Comparison of ENCODE assay signal across 1 cellular context in genomic region chr11:119376197-119376847, GRCh38.
TF ChIP-seq lines count a peak whose summit lies in the region.

No MANE protein-coding gene starts in this region.

TF ChIP-seq in HepG2, 621 proteins besides CTCF, POLR2A, EP300 and RAD21 (continued from another document and continues in another):
- TF ChIP-seq ZNF7 (CRISPR knock-in tag; IDR thresholded peaks at IDR 0.05), result no peak
- TF ChIP-seq FOXA1 (IDR thresholded peaks at IDR 0.05), result no peak
- peak; percentile 91 for TF ChIP-seq FOXA1 (CRISPR knock-in tag; IDR thresholded peaks at IDR 0.05)
- no peak for TF ChIP-seq SP1 (IDR thresholded peaks at IDR 0.05)
- TF ChIP-seq SP1 (CRISPR knock-in tag; IDR thresholded peaks at IDR 0.05), result peak; percentile 26; the same call in 1 of the 2 replicates
- TF ChIP-seq NR2F6 (IDR thresholded peaks at IDR 0.05), result peak; percentile 8; the same call in 1 of the 2 replicates
- TF ChIP-seq NR2F6 (CRISPR knock-in tag; IDR thresholded peaks at IDR 0.05), result peak; percentile 8; the same call in 1 of the 2 replicates
- TF ChIP-seq ZNF501 (CRISPR knock-in tag; IDR thresholded peaks at IDR 0.05), result no peak
- TF ChIP-seq, protein P1, sequence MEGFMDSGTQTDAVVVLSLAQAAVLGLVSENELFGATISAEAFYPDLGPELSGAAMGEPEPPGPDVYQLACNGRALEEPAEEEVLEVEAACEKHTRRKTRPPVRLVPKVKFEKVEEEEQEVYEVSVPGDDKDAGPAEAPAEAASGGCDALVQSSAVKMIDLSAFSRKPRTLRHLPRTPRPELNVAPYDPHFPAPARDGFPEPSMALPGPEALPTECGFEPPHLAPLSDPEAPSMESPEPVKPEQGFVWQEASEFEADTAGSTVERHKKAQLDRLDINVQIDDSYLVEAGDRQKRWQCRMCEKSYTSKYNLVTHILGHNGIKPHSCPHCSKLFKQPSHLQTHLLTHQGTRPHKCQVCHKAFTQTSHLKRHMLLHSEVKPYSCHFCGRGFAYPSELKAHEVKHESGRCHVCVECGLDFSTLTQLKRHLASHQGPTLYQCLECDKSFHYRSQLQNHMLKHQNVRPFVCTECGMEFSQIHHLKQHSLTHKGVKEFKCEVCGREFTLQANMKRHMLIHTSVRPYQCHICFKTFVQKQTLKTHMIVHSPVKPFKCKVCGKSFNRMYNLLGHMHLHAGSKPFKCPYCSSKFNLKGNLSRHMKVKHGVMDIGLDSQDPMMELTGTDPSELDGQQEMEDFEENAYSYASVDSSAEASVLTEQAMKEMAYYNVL (CRISPR knock-in tag; IDR thresholded peaks at IDR 0.05; ENCODE audit: borderline replicate concordance), result no peak
- TF ChIP-seq NR2F2 (IDR thresholded peaks at IDR 0.05; ENCODE audit: borderline replicate concordance, low read depth), result no peak
- peak; percentile 78 for TF ChIP-seq RXRA (CRISPR knock-in tag; IDR thresholded peaks at IDR 0.05)
- TF ChIP-seq FOXA3 (CRISPR knock-in tag; IDR thresholded peaks at IDR 0.05), result peak; percentile 82
- TF ChIP-seq ZNF557 (CRISPR knock-in tag; IDR thresholded peaks at IDR 0.05), result no peak
- no peak for TF ChIP-seq JUN (CRISPR knock-in tag; IDR thresholded peaks at IDR 0.05)
- no peak for TF ChIP-seq ZC3H13 (CRISPR knock-in tag; IDR thresholded peaks at IDR 0.05)
- no peak for TF ChIP-seq ZNF558 (CRISPR knock-in tag; IDR thresholded peaks at IDR 0.05; ENCODE audit: borderline replicate concordance)
- 0 out of 2 replicates have a peak, but pooled peaks have one; percentile 27 for TF ChIP-seq ESRRA (CRISPR knock-in tag; IDR thresholded peaks at IDR 0.05; ENCODE audit: low read depth)
- no peak for TF ChIP-seq ZNF577 (CRISPR knock-in tag; IDR thresholded peaks at IDR 0.05; ENCODE audit: borderline replicate concordance, low read depth)
- TF ChIP-seq TCF7 (IDR thresholded peaks at IDR 0.05; ENCODE audit: low read depth), result no peak
- TF ChIP-seq ZNF629 (CRISPR knock-in tag; conservative IDR thresholded peaks at IDR 0.05), result no peak
- TF ChIP-seq, protein P2, sequence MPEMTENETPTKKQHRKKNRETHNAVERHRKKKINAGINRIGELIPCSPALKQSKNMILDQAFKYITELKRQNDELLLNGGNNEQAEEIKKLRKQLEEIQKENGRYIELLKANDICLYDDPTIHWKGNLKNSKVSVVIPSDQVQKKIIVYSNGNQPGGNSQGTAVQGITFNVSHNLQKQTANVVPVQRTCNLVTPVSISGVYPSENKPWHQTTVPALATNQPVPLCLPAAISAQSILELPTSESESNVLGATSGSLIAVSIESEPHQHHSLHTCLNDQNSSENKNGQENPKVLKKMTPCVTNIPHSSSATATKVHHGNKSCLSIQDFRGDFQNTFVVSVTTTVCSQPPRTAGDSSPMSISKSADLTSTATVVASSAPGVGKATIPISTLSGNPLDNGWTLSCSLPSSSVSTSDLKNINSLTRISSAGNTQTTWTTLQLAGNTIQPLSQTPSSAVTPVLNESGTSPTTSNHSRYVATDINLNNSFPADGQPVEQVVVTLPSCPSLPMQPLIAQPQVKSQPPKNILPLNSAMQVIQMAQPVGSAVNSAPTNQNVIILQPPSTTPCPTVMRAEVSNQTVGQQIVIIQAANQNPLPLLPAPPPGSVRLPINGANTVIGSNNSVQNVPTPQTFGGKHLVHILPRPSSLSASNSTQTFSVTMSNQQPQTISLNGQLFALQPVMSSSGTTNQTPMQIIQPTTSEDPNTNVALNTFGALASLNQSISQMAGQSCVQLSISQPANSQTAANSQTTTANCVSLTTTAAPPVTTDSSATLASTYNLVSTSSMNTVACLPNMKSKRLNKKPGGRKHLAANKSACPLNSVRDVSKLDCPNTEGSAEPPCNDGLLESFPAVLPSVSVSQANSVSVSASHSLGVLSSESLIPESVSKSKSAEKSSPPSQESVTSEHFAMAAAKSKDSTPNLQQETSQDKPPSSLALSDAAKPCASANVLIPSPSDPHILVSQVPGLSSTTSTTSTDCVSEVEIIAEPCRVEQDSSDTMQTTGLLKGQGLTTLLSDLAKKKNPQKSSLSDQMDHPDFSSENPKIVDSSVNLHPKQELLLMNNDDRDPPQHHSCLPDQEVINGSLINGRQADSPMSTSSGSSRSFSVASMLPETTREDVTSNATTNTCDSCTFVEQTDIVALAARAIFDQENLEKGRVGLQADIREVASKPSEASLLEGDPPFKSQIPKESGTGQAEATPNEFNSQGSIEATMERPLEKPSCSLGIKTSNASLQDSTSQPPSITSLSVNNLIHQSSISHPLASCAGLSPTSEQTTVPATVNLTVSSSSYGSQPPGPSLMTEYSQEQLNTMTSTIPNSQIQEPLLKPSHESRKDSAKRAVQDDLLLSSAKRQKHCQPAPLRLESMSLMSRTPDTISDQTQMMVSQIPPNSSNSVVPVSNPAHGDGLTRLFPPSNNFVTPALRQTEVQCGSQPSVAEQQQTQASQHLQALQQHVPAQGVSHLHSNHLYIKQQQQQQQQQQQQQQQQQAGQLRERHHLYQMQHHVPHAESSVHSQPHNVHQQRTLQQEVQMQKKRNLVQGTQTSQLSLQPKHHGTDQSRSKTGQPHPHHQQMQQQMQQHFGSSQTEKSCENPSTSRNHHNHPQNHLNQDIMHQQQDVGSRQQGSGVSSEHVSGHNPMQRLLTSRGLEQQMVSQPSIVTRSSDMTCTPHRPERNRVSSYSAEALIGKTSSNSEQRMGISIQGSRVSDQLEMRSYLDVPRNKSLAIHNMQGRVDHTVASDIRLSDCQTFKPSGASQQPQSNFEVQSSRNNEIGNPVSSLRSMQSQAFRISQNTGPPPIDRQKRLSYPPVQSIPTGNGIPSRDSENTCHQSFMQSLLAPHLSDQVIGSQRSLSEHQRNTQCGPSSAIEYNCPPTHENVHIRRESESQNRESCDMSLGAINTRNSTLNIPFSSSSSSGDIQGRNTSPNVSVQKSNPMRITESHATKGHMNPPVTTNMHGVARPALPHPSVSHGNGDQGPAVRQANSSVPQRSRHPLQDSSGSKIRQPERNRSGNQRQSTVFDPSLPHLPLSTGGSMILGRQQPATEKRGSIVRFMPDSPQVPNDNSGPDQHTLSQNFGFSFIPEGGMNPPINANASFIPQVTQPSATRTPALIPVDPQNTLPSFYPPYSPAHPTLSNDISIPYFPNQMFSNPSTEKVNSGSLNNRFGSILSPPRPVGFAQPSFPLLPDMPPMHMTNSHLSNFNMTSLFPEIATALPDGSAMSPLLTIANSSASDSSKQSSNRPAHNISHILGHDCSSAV (CRISPR knock-in tag; IDR thresholded peaks at IDR 0.05; ENCODE audit: borderline replicate concordance), result no peak
- TF ChIP-seq, protein P3, sequence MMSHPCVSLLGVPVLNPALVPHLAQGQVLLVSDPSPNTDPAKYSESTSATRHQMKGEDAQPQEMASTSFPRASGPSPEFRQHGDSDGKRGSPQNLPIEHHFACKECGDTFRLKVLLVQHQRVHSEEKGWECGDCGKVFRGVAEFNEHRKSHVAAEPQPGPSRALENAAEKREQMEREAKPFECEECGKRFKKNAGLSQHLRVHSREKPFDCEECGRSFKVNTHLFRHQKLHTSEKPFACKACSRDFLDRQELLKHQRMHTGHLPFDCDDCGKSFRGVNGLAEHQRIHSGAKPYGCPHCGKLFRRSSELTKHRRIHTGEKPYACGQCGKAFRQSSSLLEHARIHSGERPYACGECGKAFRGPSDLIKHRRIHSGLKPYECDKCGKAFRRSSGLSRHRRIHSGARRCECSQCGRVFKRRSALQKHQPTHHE (CRISPR knock-in tag; IDR thresholded peaks at IDR 0.05; ENCODE audit: borderline replicate concordance), result no peak
- no peak for TF ChIP-seq DMTF1 (CRISPR knock-in tag; IDR thresholded peaks at IDR 0.05)
- TF ChIP-seq NCOA1 (CRISPR knock-in tag; IDR thresholded peaks at IDR 0.05), result no peak
- no peak for TF ChIP-seq ZNF337 (CRISPR knock-in tag; IDR thresholded peaks at IDR 0.05; ENCODE audit: borderline replicate concordance, low read depth)
- TF ChIP-seq KAT8 (CRISPR knock-in tag; IDR thresholded peaks at IDR 0.05), result peak; percentile 58; the same call in 1 of the 2 replicates
- TF ChIP-seq PAWR (CRISPR knock-in tag; IDR thresholded peaks at IDR 0.05; ENCODE audit: borderline replicate concordance), result no peak
- no peak for TF ChIP-seq GLI4 (CRISPR knock-in tag; IDR thresholded peaks at IDR 0.05; ENCODE audit: borderline replicate concordance)
- no peak; the same call in 1 of the 2 replicates for TF ChIP-seq ZNF264 (CRISPR knock-in tag; IDR thresholded peaks at IDR 0.05)
- no peak for TF ChIP-seq ZNF136 (CRISPR knock-in tag; IDR thresholded peaks at IDR 0.05; ENCODE audit: low read depth)
- peak; percentile 43; the same call in 1 of the 2 replicates for TF ChIP-seq TARDBP (CRISPR knock-in tag; IDR thresholded peaks at IDR 0.05)
- TF ChIP-seq ZNF207 (IDR thresholded peaks at IDR 0.05; ENCODE audit: borderline replicate concordance), result no peak
- TF ChIP-seq NR2F1 (CRISPR knock-in tag; IDR thresholded peaks at IDR 0.05), result no peak
- no peak for TF ChIP-seq U2AF1 (optimal IDR thresholded peaks at IDR 0.05; ENCODE audit: low read depth, low read length)
- TF ChIP-seq, protein P4, sequence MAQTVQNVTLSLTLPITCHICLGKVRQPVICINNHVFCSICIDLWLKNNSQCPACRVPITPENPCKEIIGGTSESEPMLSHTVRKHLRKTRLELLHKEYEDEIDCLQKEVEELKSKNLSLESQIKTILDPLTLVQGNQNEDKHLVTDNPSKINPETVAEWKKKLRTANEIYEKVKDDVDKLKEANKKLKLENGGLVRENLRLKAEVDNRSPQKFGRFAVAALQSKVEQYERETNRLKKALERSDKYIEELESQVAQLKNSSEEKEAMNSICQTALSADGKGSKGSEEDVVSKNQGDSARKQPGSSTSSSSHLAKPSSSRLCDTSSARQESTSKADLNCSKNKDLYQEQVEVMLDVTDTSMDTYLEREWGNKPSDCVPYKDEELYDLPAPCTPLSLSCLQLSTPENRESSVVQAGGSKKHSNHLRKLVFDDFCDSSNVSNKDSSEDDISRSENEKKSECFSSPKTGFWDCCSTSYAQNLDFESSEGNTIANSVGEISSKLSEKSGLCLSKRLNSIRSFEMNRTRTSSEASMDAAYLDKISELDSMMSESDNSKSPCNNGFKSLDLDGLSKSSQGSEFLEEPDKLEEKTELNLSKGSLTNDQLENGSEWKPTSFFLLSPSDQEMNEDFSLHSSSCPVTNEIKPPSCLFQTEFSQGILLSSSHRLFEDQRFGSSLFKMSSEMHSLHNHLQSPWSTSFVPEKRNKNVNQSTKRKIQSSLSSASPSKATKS (CRISPR knock-in tag; IDR thresholded peaks at IDR 0.05), result no peak
- peak; percentile 39; the same call in 1 of the 2 replicates for TF ChIP-seq ZNF672 (CRISPR knock-in tag; IDR thresholded peaks at IDR 0.05)
- no peak for TF ChIP-seq ONECUT2 (CRISPR knock-in tag; IDR thresholded peaks at IDR 0.05)
- peak; percentile 91 for TF ChIP-seq ZBTB4 (CRISPR knock-in tag; IDR thresholded peaks at IDR 0.05; ENCODE audit: borderline replicate concordance)
- no peak for TF ChIP-seq MIXL1 (CRISPR knock-in tag; IDR thresholded peaks at IDR 0.05)
- TF ChIP-seq TERF1 (CRISPR knock-in tag; IDR thresholded peaks at IDR 0.05), result no peak
- no peak for TF ChIP-seq SETDB1 (CRISPR knock-in tag; IDR thresholded peaks at IDR 0.05; ENCODE audit: borderline replicate concordance)
- TF ChIP-seq FOXK1 (CRISPR knock-in tag; IDR thresholded peaks at IDR 0.05; ENCODE audit: borderline replicate concordance, low read depth), result peak; percentile 46; the same call in 1 of the 2 replicates
- 0 out of 2 replicates have a peak, but pooled peaks have one; percentile 14 for TF ChIP-seq ZNF263 (CRISPR knock-in tag; IDR thresholded peaks at IDR 0.05)
- TF ChIP-seq MEF2D (CRISPR knock-in tag; IDR thresholded peaks at IDR 0.05), result no peak
